Comparison of ENCODE assay signal across 1 cellular context in genomic region chr12:57459055-57459749, GRCh38.
TF ChIP-seq lines count a peak whose summit lies in the region.

No MANE protein-coding gene starts in this region.

TF ChIP-seq in HepG2, 621 proteins besides CTCF, POLR2A, EP300 and RAD21 (continued from another document):
- TF ChIP-seq THAP9 (CRISPR knock-in tag; IDR thresholded peaks at IDR 0.05; ENCODE audit: borderline replicate concordance) (peak; percentile 59; the same call in 1 of the 2 replicates), CREB1 (IDR thresholded peaks at IDR 0.05) (peak; percentile 78), CREB1 (CRISPR knock-in tag; IDR thresholded peaks at IDR 0.05) (peak; percentile 86), SP1 (IDR thresholded peaks at IDR 0.05) (no peak), SP1 (CRISPR knock-in tag; IDR thresholded peaks at IDR 0.05) (peak; percentile 56; the same call in 1 of the 2 replicates), KLF12 (CRISPR knock-in tag; IDR thresholded peaks at IDR 0.05; ENCODE audit: borderline replicate concordance) (no peak), MAZ (IDR thresholded peaks at IDR 0.05; ENCODE audit: borderline replicate concordance, low read depth, low read length) (no peak), MAZ (CRISPR knock-in tag; IDR thresholded peaks at IDR 0.05; ENCODE audit: low read depth) (peak; percentile 41; the same call in 1 of the 2 replicates), SALL2 (CRISPR knock-in tag; IDR thresholded peaks at IDR 0.05) (0 out of 2 replicates have a peak, but pooled peaks have one; percentile 25), BORCS8-MEF2B (CRISPR knock-in tag; IDR thresholded peaks at IDR 0.05) (0 out of 2 replicates have a peak, but pooled peaks have one; percentile 2), ZFX (CRISPR knock-in tag; IDR thresholded peaks at IDR 0.05; ENCODE audit: low read depth) (peak; percentile 56; the same call in 1 of the 2 replicates), KDM5B (CRISPR knock-in tag; IDR thresholded peaks at IDR 0.05; ENCODE audit: borderline replicate concordance) (0 out of 2 replicates have a peak, but pooled peaks have one; percentile 41), MBNL3 (CRISPR knock-in tag; conservative IDR thresholded peaks at IDR 0.05) (no peak), ZNF691 (CRISPR knock-in tag; IDR thresholded peaks at IDR 0.05; ENCODE audit: borderline replicate concordance, low read depth) (0 out of 2 replicates have a peak, but pooled peaks have one; percentile 17), ZNF317 (CRISPR knock-in tag; IDR thresholded peaks at IDR 0.05) (0 out of 2 replicates have a peak, but pooled peaks have one; percentile 23), HES4 (CRISPR knock-in tag; IDR thresholded peaks at IDR 0.05; ENCODE audit: borderline replicate concordance) (peak; percentile 21; the same call in 1 of the 2 replicates), GFI1 (CRISPR knock-in tag; IDR thresholded peaks at IDR 0.05; ENCODE audit: borderline replicate concordance) (0 out of 2 replicates have a peak, but pooled peaks have one; percentile 43), AGO1 (IDR thresholded peaks at IDR 0.05; ENCODE audit: low read depth, low read length, poor library complexity, severe bottlenecking) (peak; percentile 76), IKZF4 (CRISPR knock-in tag; IDR thresholded peaks at IDR 0.05; ENCODE audit: borderline replicate concordance, low read depth, not compliant biosample characterization) (no peak), KLF11 (CRISPR knock-in tag; IDR thresholded peaks at IDR 0.05) (no peak), FOXK1 (CRISPR knock-in tag; IDR thresholded peaks at IDR 0.05; ENCODE audit: borderline replicate concordance, low read depth) (no peak)
